8 cellular contexts compared by ENCODE assay signal in genomic region chr10:69958232-69958902, GRCh38.
DNase-seq lines count a peak whose midpoint lies in the region; ATAC-seq and TF ChIP-seq lines count a peak whose summit lies in the region.

No MANE protein-coding gene starts in this region.

- H3K4me3 ChIP-seq in astrocyte of the cerebellum (ENCODE audit: low read depth, low read length) (no peak overlapping the region), testis (no peak overlapping the region)

- H3K36me3 ChIP-seq in testis (ENCODE audit: low read depth, missing control alignments) = no peaks in the 10 kb centered on the region

- no peak for TF ChIP-seq POLR2A in testis (IDR thresholded peaks at IDR 0.05)

- WGBS in testis, 2 donors = 65 to 77% methylated on average over 1 of the region's 1 CpG

- no peaks in the 10 kb centered on the region for H3K9me3 ChIP-seq in testis

- TF ChIP-seq CTCF in astrocyte of the cerebellum (IDR thresholded peaks at IDR 0.05; ENCODE audit: low read depth, low read length, missing control alignments) (peak; percentile 96), testis (IDR thresholded peaks at IDR 0.05) (peak in 2 of 3 experiments; percentile 18 to 60), omental fat pad (IDR thresholded peaks at IDR 0.05) (no peak)

- H3K27ac ChIP-seq in testis = no peak overlapping the region

- no peaks in the 10 kb centered on the region for H3K4me1 ChIP-seq in testis

- in situ Hi-C loops in astrocyte of the cerebellum (cut with HindIII; ENCODE audit: low sequenced_read_pairs) = no loop called here

- ATAC-seq in HG02610 (IDR thresholded peaks at IDR 0.05; ENCODE audit: unreplicated experiment) (peak; percentile 51), omental fat pad (ENCODE audit: low FRiP score) (no peak)

- H3K27me3 ChIP-seq in testis = no peaks in the 10 kb centered on the region

- intact Hi-C loops in testis (cut with DNase I; ENCODE audit: low total_unique reads) = no loop called here

- DNase-seq in activated CD4-positive, alpha-beta T cell treated with anti-CD3 and anti-CD28 coated beads for 4 hours = peak; percentile 7 to 11
- DNase-seq in activated CD4-positive, alpha-beta T cell treated with anti-CD3 and anti-CD28 coated beads, Interleukin-2, amount 50 U/mL, for 1 hour = no peak
- DNase-seq in NCI-H345 treated with DMSO at 0.1 percent for 48 hours (lab: John Stamatoyannopoulos, UW; ENCODE audit: unreplicated experiment) (peak; percentile 7), astrocyte of the cerebellum (ENCODE audit: low read depth) (peak; percentile 26), iPS-NIHi7 (ENCODE audit: extremely low spot score) (peak; percentile 86), testis (peak; percentile 25), omental fat pad (ENCODE audit: low spot score) (no peak)

Comparison
In these comparisons a context has a peak if more than half of its experiments do, and no peak if none do; other contexts are left out.
1. DNase-seq: peak in activated CD4-positive, alpha-beta T cell treated with anti-CD3 and anti-CD28 coated beads for 4 hours (2 of 2), NCI-H345 treated with DMSO at 0.1 percent for 48 hours (single experiment), astrocyte of the cerebellum (single experiment), iPS-NIHi7 (single experiment) and testis (single experiment); none in activated CD4-positive, alpha-beta T cell treated with anti-CD3 and anti-CD28 coated beads, Interleukin-2, amount 50 U/mL, for 1 hour (single experiment) and omental fat pad (single experiment).
2. CTCF ChIP-seq: peak in astrocyte of the cerebellum (single experiment) and testis (2 of 3); none in omental fat pad (0 of 3).